Comparison of ENCODE assay signal across 1 cellular context in genomic region chr4:144711685-144712456, GRCh38.
TF ChIP-seq lines count a peak whose summit lies in the region.

No MANE protein-coding gene starts in this region.

TF ChIP-seq in WTC11, 78 proteins besides CTCF, POLR2A, EP300 and RAD21 (continued from another document):
- no peak for TF ChIP-seq MAX (CRISPR knock-in tag; IDR thresholded peaks at IDR 0.05)
- TF ChIP-seq ATF1 (CRISPR knock-in tag; IDR thresholded peaks at IDR 0.05), result no peak
- TF ChIP-seq ZNF416 (CRISPR knock-in tag; IDR thresholded peaks at IDR 0.05), result no peak
- no peak for TF ChIP-seq NFE2L1 (CRISPR knock-in tag; IDR thresholded peaks at IDR 0.05)
